In the genomic region with DNA sequence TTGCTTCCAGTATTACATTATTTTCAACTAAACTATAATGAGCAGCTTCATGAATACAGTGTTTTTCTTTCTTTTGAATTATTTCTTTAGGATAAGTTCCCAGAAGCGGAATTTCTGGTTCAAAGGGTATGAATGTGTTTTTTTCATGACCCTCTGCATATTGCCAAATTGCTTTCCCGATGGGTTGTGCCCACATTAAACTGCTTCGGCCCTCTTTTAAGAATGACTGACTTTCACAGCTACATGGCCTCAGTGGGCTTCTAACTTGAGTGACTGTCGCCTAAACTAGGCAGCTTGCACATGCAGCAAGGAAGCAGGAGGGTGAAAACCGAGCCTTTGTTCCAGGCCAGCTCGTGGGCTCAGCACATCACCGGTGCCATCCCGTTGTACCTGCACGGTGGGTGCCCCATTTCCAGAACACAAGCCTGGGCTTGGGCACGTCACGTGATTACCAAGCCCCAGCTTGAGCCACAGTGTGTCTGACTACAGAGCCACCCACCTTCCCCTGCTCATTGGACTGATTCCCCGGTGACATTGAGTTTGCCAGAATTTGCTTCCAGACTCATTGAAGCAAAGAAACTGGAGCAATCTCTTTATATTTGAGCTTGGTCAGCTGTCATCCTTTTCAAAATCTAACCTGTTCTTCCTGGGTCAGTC, we compare ENCODE assay signal across 1 cellular context.
TF ChIP-seq lines count a peak whose summit lies in the region.

No MANE protein-coding gene starts in this region.

TF ChIP-seq in IMR-90, 13 proteins besides CTCF, POLR2A, EP300 and RAD21 (continued from another document):
- TF ChIP-seq, protein P1, sequence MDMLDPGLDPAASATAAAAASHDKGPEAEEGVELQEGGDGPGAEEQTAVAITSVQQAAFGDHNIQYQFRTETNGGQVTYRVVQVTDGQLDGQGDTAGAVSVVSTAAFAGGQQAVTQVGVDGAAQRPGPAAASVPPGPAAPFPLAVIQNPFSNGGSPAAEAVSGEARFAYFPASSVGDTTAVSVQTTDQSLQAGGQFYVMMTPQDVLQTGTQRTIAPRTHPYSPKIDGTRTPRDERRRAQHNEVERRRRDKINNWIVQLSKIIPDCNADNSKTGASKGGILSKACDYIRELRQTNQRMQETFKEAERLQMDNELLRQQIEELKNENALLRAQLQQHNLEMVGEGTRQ (IDR thresholded peaks at IDR 0.05; ENCODE audit: low read depth, low read length), result no peak
- TF ChIP-seq FOS (IDR thresholded peaks at IDR 0.05; ENCODE audit: low read depth, low read length), result no peak
- TF ChIP-seq NFE2L2 (IDR thresholded peaks at IDR 0.05; ENCODE audit: low read depth, low read length), result no peak
- TF ChIP-seq CHD1 (IDR thresholded peaks at IDR 0.05; ENCODE audit: low read depth, low read length), result no peak
- TF ChIP-seq MAZ (IDR thresholded peaks at IDR 0.05; ENCODE audit: borderline replicate concordance, low read depth, low read length), result no peak
- no peak for TF ChIP-seq CEBPB (IDR thresholded peaks at IDR 0.05; ENCODE audit: low read depth, low read length)
- no peak for TF ChIP-seq RCOR1 (IDR thresholded peaks at IDR 0.05; ENCODE audit: insufficient replicate concordance, low read length)
- TF ChIP-seq BHLHE40 (IDR thresholded peaks at IDR 0.05; ENCODE audit: low read depth, low read length), result no peak
